1 cellular context compared by ENCODE assay signal in the genomic region with DNA sequence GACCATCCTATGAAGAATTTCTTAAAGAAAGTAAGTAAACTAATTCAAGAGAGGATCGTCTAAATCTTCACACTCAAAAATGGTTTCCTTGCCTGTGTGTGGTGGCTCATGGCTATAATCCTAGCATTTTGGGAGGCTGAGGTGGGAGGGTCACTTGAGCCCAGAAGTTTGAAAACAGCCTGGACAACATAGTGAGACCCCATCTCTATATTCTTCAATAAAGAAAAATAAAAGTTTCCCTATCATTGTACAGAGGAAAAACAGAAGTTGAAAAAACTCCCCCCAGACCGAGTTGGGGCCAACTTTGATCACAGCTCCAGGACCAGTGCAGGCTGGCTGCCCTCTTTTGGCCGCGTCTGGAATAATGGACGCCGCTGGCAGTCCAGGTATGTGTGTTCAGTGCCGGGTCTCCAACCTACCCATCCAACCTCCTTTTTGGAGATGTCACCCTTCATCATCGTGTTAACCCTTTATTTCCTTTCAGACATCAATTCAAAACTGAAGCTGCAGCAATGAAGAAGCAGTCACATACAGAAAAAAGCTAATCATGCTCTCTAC.
TF ChIP-seq lines count a peak whose summit lies in the region.

No MANE protein-coding gene starts in this region.

TF ChIP-seq in HepG2, 621 proteins besides CTCF, POLR2A, EP300 and RAD21 (continued from another document):
- TF ChIP-seq ZBTB38 (CRISPR knock-in tag; IDR thresholded peaks at IDR 0.05) (peak; percentile 60; the same call in 1 of the 2 replicates), YY1 (IDR thresholded peaks at IDR 0.05; ENCODE audit: insufficient read depth, insufficient replicate concordance, low read depth, low read length) (peak; percentile 62), ZKSCAN1 (IDR thresholded peaks at IDR 0.05; ENCODE audit: low read length) (no peak), NRL (CRISPR knock-in tag; IDR thresholded peaks at IDR 0.05; ENCODE audit: borderline replicate concordance) (no peak), NR1H2 (CRISPR knock-in tag; IDR thresholded peaks at IDR 0.05; ENCODE audit: borderline replicate concordance, low read depth) (no peak), KMT2A (CRISPR knock-in tag; IDR thresholded peaks at IDR 0.05) (no peak), ZBTB42 (CRISPR knock-in tag; IDR thresholded peaks at IDR 0.05) (no peak), TEAD3 (CRISPR knock-in tag; optimal IDR thresholded peaks at IDR 0.05; ENCODE audit: borderline replicate concordance) (peak; percentile 41), ZNF124 (CRISPR knock-in tag; IDR thresholded peaks at IDR 0.05) (no peak), EZH2 (conservative IDR thresholded peaks at IDR 0.05; ENCODE audit: low read depth, low read length) (no peak), NCOA2 (CRISPR knock-in tag; IDR thresholded peaks at IDR 0.05) (no peak), ZBTB7B (CRISPR knock-in tag; IDR thresholded peaks at IDR 0.05) (no peak), ZNF496 (CRISPR knock-in tag; IDR thresholded peaks at IDR 0.05; ENCODE audit: insufficient replicate concordance) (no peak), ZNF121 (CRISPR knock-in tag; IDR thresholded peaks at IDR 0.05) (peak; percentile 61; the same call in 1 of the 2 replicates), ZNF20 (CRISPR knock-in tag; IDR thresholded peaks at IDR 0.05) (no peak), ZFP82 (CRISPR knock-in tag; IDR thresholded peaks at IDR 0.05; ENCODE audit: borderline replicate concordance) (no peak), NR3C1 (CRISPR knock-in tag; IDR thresholded peaks at IDR 0.05) (no peak), MAZ (IDR thresholded peaks at IDR 0.05; ENCODE audit: borderline replicate concordance, low read depth, low read length) (no peak), MAZ (CRISPR knock-in tag; IDR thresholded peaks at IDR 0.05; ENCODE audit: low read depth) (no peak), ZNF264 (CRISPR knock-in tag; IDR thresholded peaks at IDR 0.05) (no peak), XBP1 (CRISPR knock-in tag; IDR thresholded peaks at IDR 0.05) (no peak), NFKBIZ (CRISPR knock-in tag; IDR thresholded peaks at IDR 0.05) (no peak), KDM5B (CRISPR knock-in tag; IDR thresholded peaks at IDR 0.05; ENCODE audit: borderline replicate concordance) (no peak), ZNF790 (CRISPR knock-in tag; IDR thresholded peaks at IDR 0.05; ENCODE audit: borderline replicate concordance) (no peak), ZFP1 (CRISPR knock-in tag; IDR thresholded peaks at IDR 0.05) (no peak), CCDC6 (CRISPR knock-in tag; IDR thresholded peaks at IDR 0.05) (no peak), PHF20 (CRISPR knock-in tag; IDR thresholded peaks at IDR 0.05) (no peak)
- TF ChIP-seq, protein P1, sequence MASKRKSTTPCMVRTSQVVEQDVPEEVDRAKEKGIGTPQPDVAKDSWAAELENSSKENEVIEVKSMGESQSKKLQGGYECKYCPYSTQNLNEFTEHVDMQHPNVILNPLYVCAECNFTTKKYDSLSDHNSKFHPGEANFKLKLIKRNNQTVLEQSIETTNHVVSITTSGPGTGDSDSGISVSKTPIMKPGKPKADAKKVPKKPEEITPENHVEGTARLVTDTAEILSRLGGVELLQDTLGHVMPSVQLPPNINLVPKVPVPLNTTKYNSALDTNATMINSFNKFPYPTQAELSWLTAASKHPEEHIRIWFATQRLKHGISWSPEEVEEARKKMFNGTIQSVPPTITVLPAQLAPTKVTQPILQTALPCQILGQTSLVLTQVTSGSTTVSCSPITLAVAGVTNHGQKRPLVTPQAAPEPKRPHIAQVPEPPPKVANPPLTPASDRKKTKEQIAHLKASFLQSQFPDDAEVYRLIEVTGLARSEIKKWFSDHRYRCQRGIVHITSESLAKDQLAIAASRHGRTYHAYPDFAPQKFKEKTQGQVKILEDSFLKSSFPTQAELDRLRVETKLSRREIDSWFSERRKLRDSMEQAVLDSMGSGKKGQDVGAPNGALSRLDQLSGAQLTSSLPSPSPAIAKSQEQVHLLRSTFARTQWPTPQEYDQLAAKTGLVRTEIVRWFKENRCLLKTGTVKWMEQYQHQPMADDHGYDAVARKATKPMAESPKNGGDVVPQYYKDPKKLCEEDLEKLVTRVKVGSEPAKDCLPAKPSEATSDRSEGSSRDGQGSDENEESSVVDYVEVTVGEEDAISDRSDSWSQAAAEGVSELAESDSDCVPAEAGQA (IDR thresholded peaks at IDR 0.05; ENCODE audit: low read depth): no peak
- TF ChIP-seq, protein P1 (CRISPR knock-in tag; IDR thresholded peaks at IDR 0.05; ENCODE audit: borderline replicate concordance): no peak
- TF ChIP-seq, protein P2, sequence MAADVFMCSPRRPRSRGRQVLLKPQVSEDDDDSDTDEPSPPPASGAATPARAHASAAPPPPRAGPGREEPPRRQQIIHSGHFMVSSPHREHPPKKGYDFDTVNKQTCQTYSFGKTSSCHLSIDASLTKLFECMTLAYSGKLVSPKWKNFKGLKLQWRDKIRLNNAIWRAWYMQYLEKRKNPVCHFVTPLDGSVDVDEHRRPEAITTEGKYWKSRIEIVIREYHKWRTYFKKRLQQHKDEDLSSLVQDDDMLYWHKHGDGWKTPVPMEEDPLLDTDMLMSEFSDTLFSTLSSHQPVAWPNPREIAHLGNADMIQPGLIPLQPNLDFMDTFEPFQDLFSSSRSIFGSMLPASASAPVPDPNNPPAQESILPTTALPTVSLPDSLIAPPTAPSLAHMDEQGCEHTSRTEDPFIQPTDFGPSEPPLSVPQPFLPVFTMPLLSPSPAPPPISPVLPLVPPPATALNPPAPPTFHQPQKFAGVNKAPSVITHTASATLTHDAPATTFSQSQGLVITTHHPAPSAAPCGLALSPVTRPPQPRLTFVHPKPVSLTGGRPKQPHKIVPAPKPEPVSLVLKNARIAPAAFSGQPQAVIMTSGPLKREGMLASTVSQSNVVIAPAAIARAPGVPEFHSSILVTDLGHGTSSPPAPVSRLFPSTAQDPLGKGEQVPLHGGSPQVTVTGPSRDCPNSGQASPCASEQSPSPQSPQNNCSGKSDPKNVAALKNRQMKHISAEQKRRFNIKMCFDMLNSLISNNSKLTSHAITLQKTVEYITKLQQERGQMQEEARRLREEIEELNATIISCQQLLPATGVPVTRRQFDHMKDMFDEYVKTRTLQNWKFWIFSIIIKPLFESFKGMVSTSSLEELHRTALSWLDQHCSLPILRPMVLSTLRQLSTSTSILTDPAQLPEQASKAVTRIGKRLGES (CRISPR knock-in tag; IDR thresholded peaks at IDR 0.05; ENCODE audit: borderline replicate concordance): no peak
- TF ChIP-seq, protein P3, sequence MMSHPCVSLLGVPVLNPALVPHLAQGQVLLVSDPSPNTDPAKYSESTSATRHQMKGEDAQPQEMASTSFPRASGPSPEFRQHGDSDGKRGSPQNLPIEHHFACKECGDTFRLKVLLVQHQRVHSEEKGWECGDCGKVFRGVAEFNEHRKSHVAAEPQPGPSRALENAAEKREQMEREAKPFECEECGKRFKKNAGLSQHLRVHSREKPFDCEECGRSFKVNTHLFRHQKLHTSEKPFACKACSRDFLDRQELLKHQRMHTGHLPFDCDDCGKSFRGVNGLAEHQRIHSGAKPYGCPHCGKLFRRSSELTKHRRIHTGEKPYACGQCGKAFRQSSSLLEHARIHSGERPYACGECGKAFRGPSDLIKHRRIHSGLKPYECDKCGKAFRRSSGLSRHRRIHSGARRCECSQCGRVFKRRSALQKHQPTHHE (CRISPR knock-in tag; IDR thresholded peaks at IDR 0.05; ENCODE audit: borderline replicate concordance): no peak
- TF ChIP-seq, protein P4, sequence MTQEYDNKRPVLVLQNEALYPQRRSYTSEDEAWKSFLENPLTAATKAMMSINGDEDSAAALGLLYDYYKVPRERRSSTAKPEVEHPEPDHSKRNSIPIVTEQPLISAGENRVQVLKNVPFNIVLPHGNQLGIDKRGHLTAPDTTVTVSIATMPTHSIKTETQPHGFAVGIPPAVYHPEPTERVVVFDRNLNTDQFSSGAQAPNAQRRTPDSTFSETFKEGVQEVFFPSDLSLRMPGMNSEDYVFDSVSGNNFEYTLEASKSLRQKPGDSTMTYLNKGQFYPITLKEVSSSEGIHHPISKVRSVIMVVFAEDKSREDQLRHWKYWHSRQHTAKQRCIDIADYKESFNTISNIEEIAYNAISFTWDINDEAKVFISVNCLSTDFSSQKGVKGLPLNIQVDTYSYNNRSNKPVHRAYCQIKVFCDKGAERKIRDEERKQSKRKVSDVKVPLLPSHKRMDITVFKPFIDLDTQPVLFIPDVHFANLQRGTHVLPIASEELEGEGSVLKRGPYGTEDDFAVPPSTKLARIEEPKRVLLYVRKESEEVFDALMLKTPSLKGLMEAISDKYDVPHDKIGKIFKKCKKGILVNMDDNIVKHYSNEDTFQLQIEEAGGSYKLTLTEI (CRISPR knock-in tag; conservative IDR thresholded peaks at IDR 0.05): no peak
- TF ChIP-seq, protein P5, sequence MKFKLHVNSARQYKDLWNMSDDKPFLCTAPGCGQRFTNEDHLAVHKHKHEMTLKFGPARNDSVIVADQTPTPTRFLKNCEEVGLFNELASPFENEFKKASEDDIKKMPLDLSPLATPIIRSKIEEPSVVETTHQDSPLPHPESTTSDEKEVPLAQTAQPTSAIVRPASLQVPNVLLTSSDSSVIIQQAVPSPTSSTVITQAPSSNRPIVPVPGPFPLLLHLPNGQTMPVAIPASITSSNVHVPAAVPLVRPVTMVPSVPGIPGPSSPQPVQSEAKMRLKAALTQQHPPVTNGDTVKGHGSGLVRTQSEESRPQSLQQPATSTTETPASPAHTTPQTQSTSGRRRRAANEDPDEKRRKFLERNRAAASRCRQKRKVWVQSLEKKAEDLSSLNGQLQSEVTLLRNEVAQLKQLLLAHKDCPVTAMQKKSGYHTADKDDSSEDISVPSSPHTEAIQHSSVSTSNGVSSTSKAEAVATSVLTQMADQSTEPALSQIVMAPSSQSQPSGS (CRISPR knock-in tag; IDR thresholded peaks at IDR 0.05): no peak
- TF ChIP-seq, protein P6, sequence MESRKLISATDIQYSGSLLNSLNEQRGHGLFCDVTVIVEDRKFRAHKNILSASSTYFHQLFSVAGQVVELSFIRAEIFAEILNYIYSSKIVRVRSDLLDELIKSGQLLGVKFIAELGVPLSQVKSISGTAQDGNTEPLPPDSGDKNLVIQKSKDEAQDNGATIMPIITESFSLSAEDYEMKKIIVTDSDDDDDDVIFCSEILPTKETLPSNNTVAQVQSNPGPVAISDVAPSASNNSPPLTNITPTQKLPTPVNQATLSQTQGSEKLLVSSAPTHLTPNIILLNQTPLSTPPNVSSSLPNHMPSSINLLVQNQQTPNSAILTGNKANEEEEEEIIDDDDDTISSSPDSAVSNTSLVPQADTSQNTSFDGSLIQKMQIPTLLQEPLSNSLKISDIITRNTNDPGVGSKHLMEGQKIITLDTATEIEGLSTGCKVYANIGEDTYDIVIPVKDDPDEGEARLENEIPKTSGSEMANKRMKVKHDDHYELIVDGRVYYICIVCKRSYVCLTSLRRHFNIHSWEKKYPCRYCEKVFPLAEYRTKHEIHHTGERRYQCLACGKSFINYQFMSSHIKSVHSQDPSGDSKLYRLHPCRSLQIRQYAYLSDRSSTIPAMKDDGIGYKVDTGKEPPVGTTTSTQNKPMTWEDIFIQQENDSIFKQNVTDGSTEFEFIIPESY (CRISPR knock-in tag; IDR thresholded peaks at IDR 0.05): peak; percentile 98
